ENCODE assay signal across 8 cellular contexts in genomic region chr1:45493116-45493697, GRCh38. TPM values are rescaled to one million over a fixed set of nuclear protein-coding genes. Genes with fewer than 3 reads are reported as not detected.
A peak's percentile ranks its signal among the peaks of the same experiment; 100 is the strongest.
DNase-seq lines count a peak whose midpoint lies in the region; ATAC-seq and TF ChIP-seq lines count a peak whose summit lies in the region.

No MANE protein-coding gene starts in this region.

- H3K36me3 ChIP-seq in OCI-LY1 (ENCODE audit: insufficient read depth, low read length), result no peaks in the 10 kb centered on the region

- no peaks in the 10 kb centered on the region for H3K9me3 ChIP-seq in OCI-LY1 (ENCODE audit: low read length)

- no peaks in the 10 kb centered on the region for H3K27me3 ChIP-seq in OCI-LY1 (ENCODE audit: insufficient read depth, low read length)

- H3K4me3 ChIP-seq in OCI-LY1 (ENCODE audit: low read depth, low read length, poor library complexity, severe bottlenecking), result no peak overlapping the region

- no peaks in the 10 kb centered on the region for H3K27me3 Mint-ChIP-seq in activated naive CD4-positive, alpha-beta T cell treated with anti-CD3 and anti-CD28 coated beads, Interleukin-2, amount 10 ng/mL, durations not matched to agents 7 days and 5 days
- H3K27me3 Mint-ChIP-seq in glutamatergic neuron (ENCODE audit: unreplicated experiment), result peaks cover 6% of the 10 kb centered on the region

- H3K79me2 ChIP-seq in OCI-LY1 (ENCODE audit: insufficient read depth, low read length), result no peaks in the 10 kb centered on the region

- 0 out of 2 replicates have a peak, but pooled peaks cover 3% of the 10 kb centered on the region for H3F3A ChIP-seq in OCI-LY1 (ENCODE audit: insufficient read depth, low read length)

- H3K4me1 Mint-ChIP-seq in activated naive CD4-positive, alpha-beta T cell treated with anti-CD3 and anti-CD28 coated beads, Interleukin-2, amount 10 ng/mL, durations not matched to agents 7 days and 5 days, result peaks cover 8% of the 10 kb centered on the region
- peaks cover 6% of the 10 kb centered on the region for H3K4me1 Mint-ChIP-seq in glutamatergic neuron (ENCODE audit: low read depth, unreplicated experiment)

- CTCF ChIA-PET in activated naive CD4-positive, alpha-beta T cell treated with anti-CD3 and anti-CD28 coated beads, Interleukin-2, amount 10 ng/mL, durations not matched to agents 7 days and 5 days (lab: Charles Lee), result interaction anchor here (0.6 to 7.8 kb wide), 32 partner anchors 9 to 764 kb away, joined by 3 to 159 read pairs (median 4); partner anchors contain the start of genes HECTD3, MUTYH, PRDX1 and TOE1

- no peak overlapping the region for H2AFZ ChIP-seq in OCI-LY1 (ENCODE audit: low read length)

- no peaks in the 10 kb centered on the region for H4K20me1 ChIP-seq in OCI-LY1 (ENCODE audit: insufficient read depth, low read length)

- no peak overlapping the region for H3K4me3 Mint-ChIP-seq in activated naive CD4-positive, alpha-beta T cell treated with anti-CD3 and anti-CD28 coated beads, Interleukin-2, amount 10 ng/mL, durations not matched to agents 7 days and 5 days
- H3K4me3 Mint-ChIP-seq in glutamatergic neuron (ENCODE audit: unreplicated experiment), result no peak overlapping the region

- DNase-seq in DMS53 (lab: John Stamatoyannopoulos, UW), result peak; percentile 79
- peak; percentile 57 for DNase-seq in HT1080 (ENCODE audit: low read depth)
- peak; percentile 68 for DNase-seq in activated naive CD4-positive, alpha-beta T cell treated with anti-CD3 and anti-CD28 coated beads, Interleukin-2, amount 10 ng/mL, durations not matched to agents 7 days and 5 days
- peak; percentile 38 for DNase-seq in glutamatergic neuron
- DNase-seq in stimulated activated CD4-positive, alpha-beta T cell treated with anti-CD3 and anti-CD28 coated beads, Interleukin-12 subunit alpha, Interleukin-12 subunit beta, amount 100 ng/mL, for 48 hours (ENCODE audit: low read depth in 2 of 3, low spot score in 1 of 3), result peak in 2 of 3 donors; percentile 32 to 52

- H3K27ac Mint-ChIP-seq in activated naive CD4-positive, alpha-beta T cell treated with anti-CD3 and anti-CD28 coated beads, Interleukin-2, amount 10 ng/mL, durations not matched to agents 7 days and 5 days, result no peak overlapping the region
- no peak overlapping the region for H3K27ac Mint-ChIP-seq in glutamatergic neuron (ENCODE audit: unreplicated experiment)

- H3K27ac ChIP-seq in OCI-LY1 (ENCODE audit: low read depth, low read length, poor library complexity, severe bottlenecking), result peak overlapping the region; percentile 2

- H3K36me3 Mint-ChIP-seq in activated naive CD4-positive, alpha-beta T cell treated with anti-CD3 and anti-CD28 coated beads, Interleukin-2, amount 10 ng/mL, durations not matched to agents 7 days and 5 days, result peaks cover 1% of the 10 kb centered on the region
- peaks cover 10% of the 10 kb centered on the region for H3K36me3 Mint-ChIP-seq in glutamatergic neuron (ENCODE audit: unreplicated experiment)

- peaks cover 32% of the 10 kb centered on the region for H3K4me1 ChIP-seq in OCI-LY1 (ENCODE audit: insufficient read depth, low read length, severe bottlenecking)

- no peak for ATAC-seq in GM18868 (IDR thresholded peaks at IDR 0.05; ENCODE audit: unreplicated experiment)
- no peak for ATAC-seq in GM19035 (IDR thresholded peaks at IDR 0.05; ENCODE audit: unreplicated experiment)

- H3K9ac ChIP-seq in OCI-LY1 (ENCODE audit: low read length), result no peak overlapping the region

- H3K9me3 Mint-ChIP-seq in activated naive CD4-positive, alpha-beta T cell treated with anti-CD3 and anti-CD28 coated beads, Interleukin-2, amount 10 ng/mL, durations not matched to agents 7 days and 5 days, result no peaks in the 10 kb centered on the region
- H3K9me3 Mint-ChIP-seq in glutamatergic neuron (ENCODE audit: unreplicated experiment), result peaks cover 3% of the 10 kb centered on the region

- peak; percentile 74 for TF ChIP-seq CTCF in OCI-LY1 (IDR thresholded peaks at IDR 0.05; ENCODE audit: low read length)
- peak; percentile 47 for TF ChIP-seq CTCF in glutamatergic neuron (IDR thresholded peaks at IDR 0.05; ENCODE audit: partially characterized antibody, unreplicated experiment)

- H3K9me2 ChIP-seq in OCI-LY1 (ENCODE audit: low read depth, low read length), result no peaks in the 10 kb centered on the region

- no peak overlapping the region for H3K4me2 ChIP-seq in OCI-LY1 (ENCODE audit: low read length)

RNA-seq across cellular contexts. Expression of gene TESK2, which starts 2.2 kb away (rescaled TPM):
- total RNA-seq in HT1080 (2014; rRNA removed; shearing (Covaris generic)), result 0.71 and 0.73 TPM in 2 replicates
- polyA plus RNA-seq in HT1080 (2015; cell fraction: cytosol; rRNA removed), result 1.1 TPM in 2 replicates
- polyA plus RNA-seq in HT1080 (2015; cell fraction: nucleus; rRNA removed), result 0.54 and 0.90 TPM in 2 replicates
- 3.3 TPM for total RNA-seq in glutamatergic neuron (ENCODE audit: unreplicated experiment)

RNA-seq across cellular contexts. Expression of gene CCDC163, which starts 6.7 kb away (rescaled TPM):
- 1.4 and 2.3 TPM in 2 replicates for total RNA-seq in HT1080 (2014; rRNA removed; shearing (Covaris generic))
- 2.8 and 3.3 TPM in 2 replicates for polyA plus RNA-seq in HT1080 (2015; cell fraction: cytosol; rRNA removed)
- 5.9 and 6.9 TPM in 2 replicates for polyA plus RNA-seq in HT1080 (2015; cell fraction: nucleus; rRNA removed)
- total RNA-seq in glutamatergic neuron (ENCODE audit: unreplicated experiment), result 9.8 TPM

RNA-seq across cellular contexts. Expression of gene MMACHC, which starts 6.9 kb away (rescaled TPM):
- 8.5 and 20.0 TPM in 2 replicates for total RNA-seq in HT1080 (2014; rRNA removed; shearing (Covaris generic))
- 5.6 TPM in 2 replicates for polyA plus RNA-seq in HT1080 (2015; cell fraction: cytosol; rRNA removed)
- 6.3 and 6.6 TPM in 2 replicates for polyA plus RNA-seq in HT1080 (2015; cell fraction: nucleus; rRNA removed)
- 2.5 TPM for total RNA-seq in glutamatergic neuron (ENCODE audit: unreplicated experiment)

RNA-seq across cellular contexts. Expression of gene PRDX1, which starts 28.5 kb away (rescaled TPM):
- 997 and 1,092 TPM in 2 replicates for total RNA-seq in HT1080 (2014; rRNA removed; shearing (Covaris generic))
- polyA plus RNA-seq in HT1080 (2015; cell fraction: cytosol; rRNA removed), result 743 and 848 TPM in 2 replicates
- polyA plus RNA-seq in HT1080 (2015; cell fraction: nucleus; rRNA removed), result 558 and 687 TPM in 2 replicates
- total RNA-seq in glutamatergic neuron (ENCODE audit: unreplicated experiment), result 1,754 TPM

RNA-seq across cellular contexts. Expression of gene AKR1A1, which starts 57.4 kb away (rescaled TPM):
- total RNA-seq in HT1080 (2014; rRNA removed; shearing (Covaris generic)), result 99.5 and 106 TPM in 2 replicates
- polyA plus RNA-seq in HT1080 (2015; cell fraction: cytosol; rRNA removed), result 80.0 and 88.2 TPM in 2 replicates
- polyA plus RNA-seq in HT1080 (2015; cell fraction: nucleus; rRNA removed), result 90.0 and 91.2 TPM in 2 replicates
- total RNA-seq in glutamatergic neuron (ENCODE audit: unreplicated experiment), result 182 TPM
